ENCODE assay signal across 8 cellular contexts in the genomic region with DNA sequence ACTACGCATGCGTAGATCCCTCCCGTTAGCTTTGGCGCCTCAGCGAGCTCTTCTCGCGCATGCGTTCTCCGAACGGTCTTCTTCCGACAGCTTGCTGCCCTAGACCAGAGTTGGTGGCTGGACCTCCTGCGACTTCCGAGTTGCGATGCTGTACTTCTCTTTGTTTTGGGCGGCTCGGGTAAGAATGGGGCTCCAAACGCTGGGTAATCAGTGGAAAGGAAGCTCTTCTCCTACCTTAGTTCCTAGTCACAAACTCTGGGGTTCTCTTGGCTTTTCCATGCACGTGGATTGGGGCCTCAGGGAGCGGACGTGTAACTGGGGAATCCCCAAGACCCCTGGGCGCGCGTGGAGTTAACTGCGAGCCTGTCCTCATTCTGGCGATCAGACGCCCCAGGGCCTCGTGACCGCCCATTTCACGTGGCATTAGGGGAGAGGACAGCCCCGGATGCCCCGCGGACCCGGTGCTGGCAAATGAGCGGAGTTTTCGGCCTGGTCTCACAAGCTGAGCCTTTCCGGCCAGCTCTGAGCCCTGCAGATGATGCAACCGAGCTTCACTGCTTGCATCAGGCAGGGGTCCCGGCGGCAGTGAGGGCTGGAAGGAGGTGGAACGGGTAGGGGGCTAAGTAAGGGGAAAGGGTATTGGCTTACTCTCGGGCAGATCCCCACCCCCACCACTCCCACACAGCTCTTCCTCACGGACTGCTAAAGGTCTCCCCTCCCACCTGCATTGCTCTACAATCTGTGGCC. TPM values are rescaled to one million over a fixed set of nuclear protein-coding genes. Genes with fewer than 3 reads are reported as not detected.
DNase-seq lines count a peak whose midpoint lies in the region; TF ChIP-seq lines count a peak whose summit lies in the region.

A gene (plus strand): TSS at position 78 of the 747 bp plus-strand sequence. CDS start 68 bp downstream, at position 146.

- H3K4me3 Mint-ChIP-seq in activated naive CD4-positive, alpha-beta T cell treated with anti-CD3 and anti-CD28 coated beads for 36 hours, result peak within 1 kb of the TSS; percentile 95

- peak within 1 kb of the TSS; percentile 94 for H3K27ac Mint-ChIP-seq in activated naive CD4-positive, alpha-beta T cell treated with anti-CD3 and anti-CD28 coated beads for 36 hours

- TF ChIP-seq CTCF in neutrophil (IDR thresholded peaks at IDR 0.05) (no peak), subcutaneous adipose tissue (IDR thresholded peaks at IDR 0.05; ENCODE audit: low read depth) (no peak)

- H3K27me3 Mint-ChIP-seq in activated naive CD4-positive, alpha-beta T cell treated with anti-CD3 and anti-CD28 coated beads for 36 hours (ENCODE audit: low read depth), result peaks cover 21% of the 10 kb centered on the region

- no peaks in the 10 kb centered on the region for H3K9me3 ChIP-seq in HAP-1
- no peaks in the 10 kb centered on the region for H3K9me3 ChIP-seq in neutrophil

- H3K4me3 ChIP-seq in HAP-1 (peak within 1 kb of the TSS; percentile 89), neutrophil (ENCODE audit: low read depth in 1 of 2, low read length in 1 of 2) (peak within 1 kb of the TSS; percentile 51 to 56)

- H3K27me3 ChIP-seq in HAP-1 (ENCODE audit: low read depth), result no peaks in the 10 kb centered on the region
- H3K27me3 ChIP-seq in neutrophil, result peaks cover 46% of the 10 kb centered on the region

- CTCF ChIA-PET in activated naive CD4-positive, alpha-beta T cell treated with anti-CD3 and anti-CD28 coated beads for 36 hours (lab: Charles Lee), result interaction anchor here (0.6 to 12.9 kb wide), 11 partner anchors 8 to 250 kb away, joined by 3 to 290 read pairs (median 4); a partner anchor contains a TSS

- DNase-seq in ELR (ENCODE audit: low read depth) (peak; percentile 97), HAP-1 (ENCODE audit: low spot score in 2 of 2) (peak; percentile 94 to 97), NAMALWA (ENCODE audit: low spot score) (peak; percentile 97), SK-MEL-5 (ENCODE audit: low read depth, low spot score) (peak; percentile 98), germinal center (ENCODE audit: low spot score) (peak; percentile 97)
- DNase-seq in activated naive CD4-positive, alpha-beta T cell treated with anti-CD3 and anti-CD28 coated beads for 36 hours, result peak; percentile 97

- H3K9me3 Mint-ChIP-seq in activated naive CD4-positive, alpha-beta T cell treated with anti-CD3 and anti-CD28 coated beads for 36 hours, result no peaks in the 10 kb centered on the region

- in situ Hi-C loops in HAP-1 (cut with MboI; ENCODE audit: low sequenced_read_pairs) (no loop called here), SK-MEL-5 (cut with HindIII; ENCODE audit: low pct_unique_long_range_greater_than_20kb, low sequenced_read_pairs) (no loop called here)

- H3K4me1 ChIP-seq in HAP-1, result peaks cover 7% of the 10 kb centered on the region; the same call in 1 of the 2 replicates
- peaks cover 36 to 44% of the 10 kb centered on the region in 2 experiments for H3K4me1 ChIP-seq in neutrophil (ENCODE audit: control insufficient read depth in 1 of 2, insufficient read depth in 1 of 2, low read depth in 1 of 2, low read length in 1 of 2)

- H3K36me3 Mint-ChIP-seq in activated naive CD4-positive, alpha-beta T cell treated with anti-CD3 and anti-CD28 coated beads for 36 hours (ENCODE audit: low read depth), result peaks cover 53% of the 10 kb centered on the region

- H3K4me1 Mint-ChIP-seq in activated naive CD4-positive, alpha-beta T cell treated with anti-CD3 and anti-CD28 coated beads for 36 hours (ENCODE audit: low read depth), result peaks cover 61% of the 10 kb centered on the region

- H3K36me3 ChIP-seq in HAP-1 (replicated peaks), result peaks cover 51% of the 10 kb centered on the region
- peaks cover 21% of the 10 kb centered on the region for H3K36me3 ChIP-seq in neutrophil

- intact Hi-C loops in activated naive CD4-positive, alpha-beta T cell treated with anti-CD3 and anti-CD28 coated beads for 36 hours (cut with micrococcal nuclease), result loop anchor here (1.0 to 10.0 kb wide), 3 partner anchors 9 to 615 kb away; a partner anchor contains a TSS

- H3K27ac ChIP-seq in neutrophil, result peak within 1 kb of the TSS; percentile 40

RNA-seq across cellular contexts. Expression of the gene that starts here (rescaled TPM):
- 345 and 365 TPM in 2 replicates for total RNA-seq in SK-MEL-5 (2014; rRNA removed; shearing (Covaris generic))
- polyA plus RNA-seq in SK-MEL-5 (2015; cell fraction: cytosol; rRNA removed), result 441 and 554 TPM in 2 replicates
- 436 and 456 TPM in 2 replicates for polyA plus RNA-seq in SK-MEL-5 (2015; cell fraction: nucleus; rRNA removed)
- 100 to 1,000 TPM; 542 to 552 TPM for total RNA-seq in activated naive CD4-positive, alpha-beta T cell treated with anti-CD3 and anti-CD28 coated beads for 36 hours
- 10 to 100 TPM; 19.1 to 41.6 (median 32.7) TPM for total RNA-seq in subcutaneous adipose tissue

Comparison
In these comparisons a context has a peak if more than half of its experiments do, and no peak if none do; other contexts are left out.
1. Peak in every context shown above with its lines: DNase-seq, H3K4me3 ChIP-seq and H3K27ac ChIP-seq.